1 cellular context compared by ENCODE assay signal in the genomic region with DNA sequence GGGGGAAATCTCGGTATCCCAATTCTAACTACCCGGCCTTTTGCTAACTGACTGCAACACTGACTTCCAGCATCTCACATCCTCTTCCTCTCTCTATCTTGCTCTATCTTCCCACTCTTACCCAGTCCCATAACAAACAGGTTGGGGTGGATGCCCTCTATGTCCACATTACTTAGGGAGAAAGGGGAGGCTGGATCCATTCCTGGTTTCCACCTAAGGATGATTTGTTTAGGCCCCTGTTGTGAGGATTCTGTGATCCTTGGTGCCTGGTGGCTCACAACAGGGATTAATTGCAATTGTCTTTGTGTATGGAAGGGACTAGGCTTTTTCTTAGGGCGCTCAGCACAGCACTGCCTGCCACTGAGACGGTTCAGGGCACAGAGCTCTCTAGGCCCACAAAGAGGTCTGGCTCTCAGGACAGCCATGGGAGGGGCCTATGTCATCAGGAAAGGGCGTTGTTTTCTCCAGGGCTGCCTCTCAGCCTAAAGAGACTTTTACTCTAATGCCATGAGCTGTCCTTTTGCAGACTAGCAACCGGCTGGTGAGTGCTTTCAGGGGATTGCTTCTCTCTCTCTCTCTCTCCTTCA.
TF ChIP-seq lines count a peak whose summit lies in the region.

No MANE protein-coding gene starts in this region.

TF ChIP-seq in IMR-90, 13 proteins besides CTCF, POLR2A, EP300 and RAD21 (continued from another document):
- TF ChIP-seq MAZ (IDR thresholded peaks at IDR 0.05; ENCODE audit: borderline replicate concordance, low read depth, low read length) (no peak), CHD1 (IDR thresholded peaks at IDR 0.05; ENCODE audit: low read depth, low read length) (no peak), RFX5 (IDR thresholded peaks at IDR 0.05; ENCODE audit: low read depth, low read length) (no peak), USF2 (IDR thresholded peaks at IDR 0.05; ENCODE audit: low read depth, low read length) (no peak), RCOR1 (IDR thresholded peaks at IDR 0.05; ENCODE audit: insufficient replicate concordance, low read length) (no peak), MAFK (IDR thresholded peaks at IDR 0.05; ENCODE audit: low read depth, low read length) (no peak), BHLHE40 (IDR thresholded peaks at IDR 0.05; ENCODE audit: low read depth, low read length) (no peak), CEBPB (IDR thresholded peaks at IDR 0.05; ENCODE audit: low read depth, low read length) (no peak), FOS (IDR thresholded peaks at IDR 0.05; ENCODE audit: low read depth, low read length) (no peak)
- TF ChIP-seq, protein P1, sequence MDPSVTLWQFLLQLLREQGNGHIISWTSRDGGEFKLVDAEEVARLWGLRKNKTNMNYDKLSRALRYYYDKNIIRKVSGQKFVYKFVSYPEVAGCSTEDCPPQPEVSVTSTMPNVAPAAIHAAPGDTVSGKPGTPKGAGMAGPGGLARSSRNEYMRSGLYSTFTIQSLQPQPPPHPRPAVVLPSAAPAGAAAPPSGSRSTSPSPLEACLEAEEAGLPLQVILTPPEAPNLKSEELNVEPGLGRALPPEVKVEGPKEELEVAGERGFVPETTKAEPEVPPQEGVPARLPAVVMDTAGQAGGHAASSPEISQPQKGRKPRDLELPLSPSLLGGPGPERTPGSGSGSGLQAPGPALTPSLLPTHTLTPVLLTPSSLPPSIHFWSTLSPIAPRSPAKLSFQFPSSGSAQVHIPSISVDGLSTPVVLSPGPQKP (IDR thresholded peaks at IDR 0.05; ENCODE audit: borderline replicate concordance, low read depth, low read length), result no peak
